9 cellular contexts compared by ENCODE assay signal in the genomic region with DNA sequence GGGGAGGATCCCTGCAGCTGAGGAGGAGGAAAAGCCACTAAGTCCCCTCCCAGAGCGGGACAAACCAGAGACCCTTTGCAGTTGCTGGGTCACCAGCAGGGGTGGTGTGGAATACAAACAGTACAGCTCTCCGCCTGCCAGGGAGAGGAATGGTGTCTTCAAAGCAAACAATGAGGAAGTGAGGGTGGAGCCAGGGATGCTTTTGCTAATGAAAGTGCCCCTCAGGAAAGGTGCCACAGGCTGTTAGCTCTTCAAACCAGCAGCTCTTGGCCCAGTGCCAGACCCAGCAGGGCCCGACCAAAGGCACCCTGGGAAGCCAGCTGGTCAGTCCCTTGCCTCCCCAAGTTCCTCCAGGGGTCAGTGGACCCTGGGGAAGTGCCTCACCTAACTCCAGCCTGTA.
DNase-seq lines count a peak whose midpoint lies in the region; ATAC-seq lines count a peak whose summit lies in the region.
"Had no signal": no experiment of that assay in that cellular context is flagged by ENCODE, and none has a peak within 500 bp of the region (broad histone marks: within the 10 kb centered on the region; RNA-seq: fewer than 3 reads in every experiment).

No MANE protein-coding gene starts in this region.

- H3K27me3 Mint-ChIP-seq in effector memory CD8-positive, alpha-beta T cell, result no peaks in the 10 kb centered on the region
- H3K27me3 Mint-ChIP-seq: CD4-positive, alpha-beta T cell had no signal

- no peaks in the 10 kb centered on the region for H3K9me3 Mint-ChIP-seq in effector memory CD8-positive, alpha-beta T cell
- H3K9me3 Mint-ChIP-seq: CD4-positive, alpha-beta T cell had no signal

- intact Hi-C loops in left cardiac atrium (cut with DNase I), result no loop called here

- no peaks in the 10 kb centered on the region for H3K36me3 ChIP-seq in H7 (replicated peaks; ENCODE audit: control insufficient read depth, insufficient read depth, low read length)

- in situ Hi-C loops in ACHN (cut with HindIII; ENCODE audit: low pct_ligation_motif_present, low pct_unique_long_range_greater_than_20kb, low sequenced_read_pairs), result no loop called here

- no peak overlapping the region for H3K4me3 Mint-ChIP-seq in effector memory CD8-positive, alpha-beta T cell
- H3K4me3 Mint-ChIP-seq: CD4-positive, alpha-beta T cell had no signal

- peaks cover 6% of the 10 kb centered on the region in 2 donors for H3K4me1 Mint-ChIP-seq in effector memory CD8-positive, alpha-beta T cell (ENCODE audit: low read depth in 2 of 2)

- no peak overlapping the region for H3K27ac Mint-ChIP-seq in effector memory CD8-positive, alpha-beta T cell
- H3K27ac Mint-ChIP-seq: CD4-positive, alpha-beta T cell had no signal

- ATAC-seq in left cardiac atrium, result no peak
- ATAC-seq in HG02870 (IDR thresholded peaks at IDR 0.05; ENCODE audit: unreplicated experiment), result no peak
- no peak for ATAC-seq in effector memory CD8-positive, alpha-beta T cell (replicated peaks)

- H3K36me3 Mint-ChIP-seq in effector memory CD8-positive, alpha-beta T cell (ENCODE audit: insufficient read depth), result peaks cover 3% of the 10 kb centered on the region

- DNase-seq in ACHN (peak; percentile 12), H7 (peak; percentile 25), NCI-H526 treated with DMSO at 0.1 percent for 48 hours (lab: John Stamatoyannopoulos, UW) (peak; percentile 8), left cardiac atrium (peak; percentile 52), NCI-H1694 (lab: John Stamatoyannopoulos, UW) (no peak)
- no peak for DNase-seq in stimulated activated CD8-positive, alpha-beta memory T cell treated with anti-CD3 and anti-CD28 coated beads, Interleukin-4, amount 100 ng/mL, for 48 hours
- no peak for DNase-seq in effector memory CD8-positive, alpha-beta T cell
- DNase-seq: CD4-positive, alpha-beta T cell had no signal

- no peak overlapping the region for H3K4me3 ChIP-seq in H7 (ENCODE audit: insufficient read depth, low read depth, low read length)

- no peaks in the 10 kb centered on the region for H3K27me3 ChIP-seq in H7 (ENCODE audit: control insufficient read depth, insufficient read depth, low read length)

Comparison
In these comparisons a context has a peak if more than half of its experiments do, and no peak if none do; other contexts are left out.
1. DNase-seq: peak in ACHN (single experiment), H7 (single experiment), NCI-H526 treated with DMSO at 0.1 percent for 48 hours (single experiment) and left cardiac atrium (single experiment); none in NCI-H1694 (single experiment), stimulated activated CD8-positive, alpha-beta memory T cell treated with anti-CD3 and anti-CD28 coated beads, Interleukin-4, amount 100 ng/mL, for 48 hours (single experiment) and effector memory CD8-positive, alpha-beta T cell (0 of 3).